ENCODE assay signal across 1 cellular context in the genomic region with DNA sequence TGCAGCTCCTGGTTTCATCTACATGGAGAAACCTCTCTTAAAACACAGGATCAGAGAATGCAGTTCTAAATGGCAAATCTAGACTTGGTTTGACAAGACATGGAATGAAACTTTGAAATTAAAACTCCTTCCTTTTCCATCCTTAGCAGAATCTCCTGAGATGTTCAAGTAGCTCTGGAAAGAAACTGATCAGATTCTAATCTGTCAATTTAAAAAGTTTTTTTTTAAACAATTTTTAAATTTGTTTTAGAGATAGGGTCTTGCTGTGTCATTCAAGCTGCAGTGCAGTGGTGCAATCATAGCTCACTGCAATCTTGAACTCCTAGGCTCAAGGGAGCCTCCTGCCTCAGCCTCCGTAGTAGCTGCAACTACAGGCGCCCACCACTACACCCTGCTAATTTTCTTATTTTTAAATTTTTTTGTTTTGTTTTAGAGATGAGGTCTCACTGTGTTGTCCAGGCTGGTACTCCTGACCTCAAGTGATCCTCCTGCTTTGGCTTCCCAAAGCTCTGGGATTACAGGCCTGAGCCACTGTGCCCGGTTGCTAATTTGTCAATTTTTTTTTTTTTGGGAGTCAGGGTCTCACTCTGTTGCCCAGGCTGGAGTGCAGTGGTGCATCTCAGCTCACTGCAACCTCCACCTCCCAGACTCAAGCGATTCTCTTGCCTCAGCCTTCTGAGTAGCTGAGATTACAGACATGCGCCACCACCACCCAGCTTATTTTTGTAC.
TF ChIP-seq lines count a peak whose summit lies in the region.

No MANE protein-coding gene starts in this region.

TF ChIP-seq in endothelial cell of umbilical vein, 7 proteins besides CTCF, POLR2A, EP300 and RAD21 (continued from another document):
- TF ChIP-seq FOS (IDR thresholded peaks at IDR 0.05; ENCODE audit: borderline replicate concordance, insufficient read depth, low read length): no peak
